In genomic region chr1:17134036-17134435, GRCh38 we compare ENCODE assay signal across 17 cellular contexts. TPM values are rescaled to one million over a fixed set of nuclear protein-coding genes. Genes with fewer than 3 reads are reported as not detected.
DNase-seq lines count a peak whose midpoint lies in the region; ATAC-seq and TF ChIP-seq lines count a peak whose summit lies in the region.
"Had no signal": no experiment of that assay in that cellular context is flagged by ENCODE, and none has a peak within 500 bp of the region (broad histone marks: within the 10 kb centered on the region; RNA-seq: fewer than 3 reads in every experiment).

No MANE protein-coding gene starts in this region.

- ATAC-seq in mucosa of descending colon (peak; percentile 59), HG03565 (IDR thresholded peaks at IDR 0.05; ENCODE audit: unreplicated experiment) (no peak), HG02981 (IDR thresholded peaks at IDR 0.05; ENCODE audit: unreplicated experiment) (no peak)

- H3K4me1 ChIP-seq in mucosa of descending colon (ENCODE audit: low read depth), result no peaks in the 10 kb centered on the region
- H3K4me1 ChIP-seq: BE2C had no signal

- no peaks in the 10 kb centered on the region for H3K36me3 ChIP-seq in mucosa of descending colon (ENCODE audit: low read depth)
- H3K36me3 ChIP-seq: BE2C, HAP-1 had no signal

- H3K4me3 ChIP-seq in mucosa of descending colon, result no peak overlapping the region
- H3K4me3 ChIP-seq: HAP-1 had no signal

- peak; percentile 37 for DNase-seq in NCI-H2171 (lab: John Stamatoyannopoulos, UW)
- peak; percentile 74 to 86 for DNase-seq in NCI-H524 (lab: John Stamatoyannopoulos, UW)
- DNase-seq in RWPE1 (ENCODE audit: low spot score), result no peak
- peak in 1 of 3 donors; percentile 32 for DNase-seq in mucosa of descending colon
- no peak for DNase-seq in kidney tubule cell (ENCODE audit: low spot score)
- DNase-seq: ACHN; BE2C; C1 segment of cervical spinal cord; CD4-positive, CD25-positive, alpha-beta regulatory T cell; CD8-positive, alpha-beta memory T cell; COR-L47; KBM-7 had no signal

- peak overlapping the region; percentile 35 for H3K27ac ChIP-seq in RWPE1
- H3K27ac ChIP-seq: HL-60 had no signal

- no peak for TF ChIP-seq CTCF in RWPE1 (conservative IDR thresholded peaks at IDR 0.05; ENCODE audit: low read depth)
- TF ChIP-seq CTCF in mucosa of descending colon (IDR thresholded peaks at IDR 0.05), result no peak

- POLR2A ChIA-PET in RWPE1 (lab: Yijun Ruan, JAX; ENCODE audit: low non-redundant PET), result no interaction called here

- intact Hi-C loops in mucosa of descending colon (cut with DNase I, micrococcal nuclease), result no loop called here

- CTCF ChIA-PET in RWPE1 (lab: Yijun Ruan, JAX), result interaction anchor here (0.6 kb wide), 1 partner anchor 693 kb away, joined by 3 read pairs; the partner anchor contains the start of gene NECAP2

- H3K9me3 ChIP-seq in mucosa of descending colon, result no peaks in the 10 kb centered on the region
- H3K9me3 ChIP-seq: BE2C, HAP-1 had no signal

RNA-seq across cellular contexts. Expression of gene PADI2, which starts 14.8 kb away (rescaled TPM):
- total RNA-seq in mucosa of descending colon, result 100 to 1,000 TPM; 105 to 398 (median 163) TPM
- total RNA-seq: CD4-positive, CD25-positive, alpha-beta regulatory T cell; CD8-positive, alpha-beta memory T cell; HT1080 had no signal

Comparison
In these comparisons a context has a peak if more than half of its experiments do, and no peak if none do; other contexts are left out.
1. DNase-seq: peak in NCI-H2171 (single experiment) and NCI-H524 (2 of 2); none in RWPE1 (single experiment) and kidney tubule cell (single experiment).